ENCODE assay signal across 8 cellular contexts in genomic region chr4:102343964-102344519, GRCh38. TPM values are rescaled to one million over a fixed set of nuclear protein-coding genes. Genes with fewer than 3 reads are reported as not detected.
DNase-seq lines count a peak whose midpoint lies in the region; ATAC-seq and TF ChIP-seq lines count a peak whose summit lies in the region.

No MANE protein-coding gene starts in this region.

- H2AFZ ChIP-seq in osteoblast (ENCODE audit: low read length) = peak overlapping the region; percentile 95

- peak overlapping the region; percentile 65 for H3K4me3 ChIP-seq in WI38 (ENCODE audit: low read depth, low read length)
- peak overlapping the region; percentile 75 for H3K4me3 ChIP-seq in osteoblast (ENCODE audit: insufficient read depth, low read length)

- H3K4me3 Mint-ChIP-seq in CD14-positive monocyte = peak overlapping the region; percentile 98 to 99

- no peak for TF ChIP-seq CTCF in CD14-positive monocyte (IDR thresholded peaks at IDR 0.05)
- TF ChIP-seq CTCF in WI38 (IDR thresholded peaks at IDR 0.05; ENCODE audit: low read depth, low read length) = no peak
- TF ChIP-seq CTCF in osteoblast (IDR thresholded peaks at IDR 0.05; ENCODE audit: extremely low read depth, low read depth, low read length) = no peak

- H3K4me1 ChIP-seq in osteoblast (ENCODE audit: insufficient read depth, low read length) = peaks cover 15% of the 10 kb centered on the region

- H3K9me3 Mint-ChIP-seq in CD14-positive monocyte = peaks cover 0 to 1% (median 0%) of the 10 kb centered on the region in 7 donors

- H3K27me3 Mint-ChIP-seq in CD14-positive monocyte (ENCODE audit: low read depth in 3 of 3) = peaks cover 0 to 5% (median 0%) of the 10 kb centered on the region in 3 donors

- intact Hi-C loops in CD14-positive monocyte (cut with micrococcal nuclease) = loop anchor here in 1 of 2 donors (10.0 kb wide), 1 partner anchor 91 kb away; no protein-coding TSS in a partner anchor
- intact Hi-C loops in sciatic nerve (cut with DNase I) = no loop called here

- no peaks in the 10 kb centered on the region for H3K9me3 ChIP-seq in osteoblast (ENCODE audit: low read depth, low read length)

- H3K27me3 ChIP-seq in osteoblast (ENCODE audit: insufficient read depth, low read length) = peaks cover 27% of the 10 kb centered on the region

- no peaks in the 10 kb centered on the region for H3K36me3 ChIP-seq in osteoblast (ENCODE audit: insufficient read depth, low read length)

- H3K4me1 Mint-ChIP-seq in CD14-positive monocyte = peaks cover 46% of the 10 kb centered on the region

- ATAC-seq in GM19463 (IDR thresholded peaks at IDR 0.05; ENCODE audit: unreplicated experiment) = peak; percentile 35
- peak; percentile 2 for ATAC-seq in HG03575 (IDR thresholded peaks at IDR 0.05; ENCODE audit: extremely low read depth, insufficient number of reproducible peaks, low FRiP score, unreplicated experiment)
- no peak for ATAC-seq in sciatic nerve

- peak overlapping the region; percentile 95 for H3K4me2 ChIP-seq in osteoblast (ENCODE audit: insufficient read depth, low read length)

- peaks cover 2 to 5% of the 10 kb centered on the region in 2 donors for H3K36me3 Mint-ChIP-seq in CD14-positive monocyte

- peak; percentile 41 for TF ChIP-seq POLR2A in erythroblast (IDR thresholded peaks at IDR 0.05; ENCODE audit: low read length)

- no peak for DNase-seq in CD14-positive monocyte (ENCODE audit: low spot score)
- DNase-seq in erythroblast (lab: John Stamatoyannopoulos, UW) = peak; percentile 89 to 97
- no peak for DNase-seq in osteoblast (ENCODE audit: insufficient read length, low spot score, missing footprints)
- DNase-seq in GDM1 (lab: John Stamatoyannopoulos, UW) = no peak
- DNase-seq in sciatic nerve (ENCODE audit: low spot score) = no peak

- peak overlapping the region in 6 of 7 donors; percentile 8 to 71 (median 28) for H3K27ac Mint-ChIP-seq in CD14-positive monocyte

- no peaks in the 10 kb centered on the region for H4K20me1 ChIP-seq in osteoblast (ENCODE audit: insufficient read depth, low read length)

- H3K79me2 ChIP-seq in osteoblast (ENCODE audit: insufficient read depth, low read length) = no peaks in the 10 kb centered on the region

- no peak overlapping the region for H3K27ac ChIP-seq in osteoblast (ENCODE audit: low read depth, low read length)

RNA-seq across cellular contexts. Expression of gene SLC39A8, which starts 1.2 kb away (rescaled TPM):
- 1 to 10 TPM; 6.1 to 7.8 TPM for polyA plus RNA-seq in CD14-positive monocyte
- total RNA-seq in osteoblast (11.2 and 13.3 TPM in 2 replicates), sciatic nerve (17.6 TPM)

Comparison
In these comparisons a context has a peak if more than half of its experiments do, and no peak if none do; other contexts are left out.
1. DNase-seq: peak in erythroblast (2 of 2); none in CD14-positive monocyte (single experiment), osteoblast (single experiment), GDM1 (single experiment) and sciatic nerve (single experiment).